ENCODE assay signal across 17 cellular contexts in genomic region chr18:11827963-11828362, GRCh38. TPM values are rescaled to one million over a fixed set of nuclear protein-coding genes. Genes with fewer than 3 reads are reported as not detected.
DNase-seq lines count a peak whose midpoint lies in the region; ATAC-seq, FAIRE-seq and TF ChIP-seq lines count a peak whose summit lies in the region.
"Had no signal": no experiment of that assay in that cellular context is flagged by ENCODE, and none has a peak within 500 bp of the region (broad histone marks: within the 10 kb centered on the region; RNA-seq: fewer than 3 reads in every experiment).

No MANE protein-coding gene starts in this region.

- in situ Hi-C loops in GM12878 (cut with MboI): no loop called here

- intact Hi-C loops in GM12878 (cut with micrococcal nuclease; ENCODE audit: unreplicated experiment): no loop called here

- POLR2A ChIA-PET in GM12878 (lab: Charles Lee): interaction anchor here (0.7 kb wide), 1 partner anchor 1351 kb away, joined by 3 read pairs; no protein-coding TSS in a partner anchor

- H3K27me3 ChIP-seq in BLaER1: no peaks in the 10 kb centered on the region
- H3K27me3 ChIP-seq in BLaER1 treated with 17β-estradiol and CSF1 and Interleukin-3, amounts not matched to agents 10 nM and 100 nM: no peaks in the 10 kb centered on the region
- no peaks in the 10 kb centered on the region for H3K27me3 ChIP-seq in GM12878 (replicated peaks in 1 of 2; ENCODE audit: control insufficient read depth in 2 of 2, insufficient read depth in 2 of 2, low read length in 1 of 2)
- no peaks in the 10 kb centered on the region for H3K27me3 ChIP-seq in mesendoderm (ENCODE audit: insufficient read depth, low read length, poor library complexity)
- no peaks in the 10 kb centered on the region for H3K27me3 ChIP-seq in right atrium auricular region

- H3K36me3 ChIP-seq in BLaER1 (no peaks in the 10 kb centered on the region), GM12878 (ENCODE audit: control insufficient read depth in 2 of 2, insufficient read depth in 2 of 2, low read length in 1 of 2) (no peaks in the 10 kb centered on the region), mesendoderm (ENCODE audit: control insufficient read depth, insufficient read depth, low read length) (no peaks in the 10 kb centered on the region), right atrium auricular region (no peaks in the 10 kb centered on the region)
- no peaks in the 10 kb centered on the region for H3K36me3 ChIP-seq in BLaER1 treated with 17β-estradiol and CSF1 and Interleukin-3, amounts not matched to agents 10 nM and 100 nM

- ATAC-seq in GM12878: peak; percentile 27
- ATAC-seq: HCT116 had no signal

- no peak overlapping the region for H2AFZ ChIP-seq in GM12878 (ENCODE audit: control insufficient read depth, low read depth, low read length)
- H2AFZ ChIP-seq: GM23248 had no signal

- peaks cover 2% of the 10 kb centered on the region for H3K79me1 ChIP-seq in mesendoderm (ENCODE audit: low read length)

- no peak for TF ChIP-seq EP300 in GM12878 (IDR thresholded peaks at IDR 0.05; ENCODE audit: borderline replicate concordance in 1 of 2, control insufficient read depth in 1 of 2, low read depth in 2 of 2, low read length in 2 of 2)

- TF ChIP-seq CTCF in GM12878 (IDR thresholded peaks at IDR 0.05 in 2 of 3, conservative IDR thresholded peaks at IDR 0.05 in 1 of 3; ENCODE audit: control insufficient read depth in 2 of 3, extremely low read depth in 1 of 3, insufficient read depth in 1 of 3, low read depth in 3 of 3, low read length in 3 of 3): no peak
- no peak for TF ChIP-seq CTCF in right atrium auricular region (IDR thresholded peaks at IDR 0.05)

- H3K56ac ChIP-seq in mesendoderm (ENCODE audit: low read length): no peak overlapping the region

- no peak overlapping the region for H4K8ac ChIP-seq in mesendoderm (ENCODE audit: low read depth, low read length)

- H4K20me1 ChIP-seq in BLaER1 (no peaks in the 10 kb centered on the region), GM12878 (ENCODE audit: control insufficient read depth, insufficient read depth) (no peaks in the 10 kb centered on the region)
- no peaks in the 10 kb centered on the region for H4K20me1 ChIP-seq in BLaER1 treated with 17β-estradiol and CSF1 and Interleukin-3, amounts not matched to agents 10 nM and 100 nM

- whole genome bisulfite sequencing in GM12878 (ENCODE audit: insufficient coverage, insufficient replicate concordance, low lambda C conversion rate, missing lambda C conversion rate): 68% methylated on average over 4 of the region's 4 CpGs
- WGBS in mesendoderm (ENCODE audit: extremely low coverage, insufficient coverage, low lambda C conversion rate): no CpG with 5 or more reads among the region's 4 CpGs

- H3K18ac ChIP-seq in mesendoderm (ENCODE audit: low read length): peak overlapping the region; percentile 43

- peak overlapping the region; percentile 32 for H2BK120ac ChIP-seq in mesendoderm (ENCODE audit: low read depth, low read length)

- no peaks in the 10 kb centered on the region for H3K79me2 ChIP-seq in GM12878 (ENCODE audit: control insufficient read depth, insufficient read depth, low read length)
- no peaks in the 10 kb centered on the region for H3K79me2 ChIP-seq in mesendoderm (ENCODE audit: control insufficient read depth, insufficient read depth, low read length)

- H3K9me3 ChIP-seq in BLaER1 (no peaks in the 10 kb centered on the region), GM12878 (replicated peaks; ENCODE audit: control insufficient read depth, insufficient read depth, low read length) (no peaks in the 10 kb centered on the region), right atrium auricular region (no peaks in the 10 kb centered on the region)
- H3K9me3 ChIP-seq in BLaER1 treated with 17β-estradiol and CSF1 and Interleukin-3, amounts not matched to agents 10 nM and 100 nM (replicated peaks in 1 of 11): no peaks in the 10 kb centered on the region

- no TSS peak for BruUV-seq in GM12878 (replicated peaks; lab: Mats Ljungman, UMichigan)

- H3K4me1 ChIP-seq in BLaER1 (peaks cover 23% of the 10 kb centered on the region), GM12878 (ENCODE audit: control insufficient read depth, insufficient read depth, low read length) (no peaks in the 10 kb centered on the region), mesendoderm (ENCODE audit: control insufficient read depth, low read depth, low read length) (peaks cover 5% of the 10 kb centered on the region), right atrium auricular region (no peaks in the 10 kb centered on the region)
- H3K4me1 ChIP-seq in BLaER1 treated with 17β-estradiol and CSF1 and Interleukin-3, amounts not matched to agents 10 nM and 100 nM: peaks cover 0 to 22% (median 6%) of the 10 kb centered on the region in 10 experiments; a peak in 9 of 20 replicates

- CTCF ChIA-PET in GM12878 (lab: Yijun Ruan, JAX): interaction anchor here (0.6 to 1.1 kb wide), 2 partner anchors 21 to 42 kb away, joined by 3 read pairs; no protein-coding TSS in a partner anchor

- no peak overlapping the region for H4K5ac ChIP-seq in mesendoderm (ENCODE audit: low read length)

- TF ChIP-seq RAD21 in GM12878 (IDR thresholded peaks at IDR 0.05; ENCODE audit: insufficient read depth, low read depth, low read length): no peak

- H3K4me2 ChIP-seq in BLaER1 (peak overlapping the region; percentile 59), GM12878 (ENCODE audit: control insufficient read depth, insufficient read depth) (no peak overlapping the region), mesendoderm (ENCODE audit: low read length) (no peak overlapping the region)
- H3K4me2 ChIP-seq in BLaER1 treated with 17β-estradiol and CSF1 and Interleukin-3, amounts not matched to agents 10 nM and 100 nM: peak overlapping the region; percentile 12 to 71 (median 61)

- FAIRE-seq in GM12878 (lab: Jason Lieb, UNC): no peak
- FAIRE-seq: G401.6, GM19239 had no signal

- no peak overlapping the region for H2AK5ac ChIP-seq in mesendoderm (ENCODE audit: low read length)

- H3K4me3 ChIP-seq in BLaER1 (peak overlapping the region; percentile 47), GM12878 (no peak overlapping the region), mesendoderm (ENCODE audit: low read length) (no peak overlapping the region), right atrium auricular region (no peak overlapping the region)
- H3K4me3 ChIP-seq in BLaER1 treated with 17β-estradiol and CSF1 and Interleukin-3, amounts not matched to agents 10 nM and 100 nM: peak overlapping the region; percentile 35 to 61 (median 48); a peak in 16 of 20 replicates
- H3K4me3 ChIP-seq: GM23248 had no signal

- RAD21 ChIA-PET in GM12878 (lab: Charles Lee; ENCODE audit: unreplicated experiment): no interaction called here

- no peak overlapping the region for H2BK15ac ChIP-seq in mesendoderm (replicated peaks; ENCODE audit: low read depth)

- no peak overlapping the region for H3K27ac ChIP-seq in BLaER1
- no peak overlapping the region; a peak in 1 of 22 replicates for H3K27ac ChIP-seq in BLaER1 treated with 17β-estradiol and CSF1 and Interleukin-3, amounts not matched to agents 10 nM and 100 nM
- H3K27ac ChIP-seq in GM12878 (ENCODE audit: control insufficient read depth, insufficient read depth): no peak overlapping the region
- no peak overlapping the region for H3K27ac ChIP-seq in mesendoderm (ENCODE audit: low read depth, low read length)
- no peak overlapping the region for H3K27ac ChIP-seq in right atrium auricular region
- H3K27ac ChIP-seq: GM23248 had no signal

- H3K23ac ChIP-seq in mesendoderm (ENCODE audit: low read length): no peak overlapping the region

- no peak overlapping the region for H3K9ac ChIP-seq in BLaER1
- peak overlapping the region in 6 of 11 experiments; percentile 2 to 60 (median 44); a peak in 6 of 22 replicates for H3K9ac ChIP-seq in BLaER1 treated with 17β-estradiol and CSF1 and Interleukin-3, amounts not matched to agents 10 nM and 100 nM
- H3K9ac ChIP-seq in GM12878 (ENCODE audit: control insufficient read depth, insufficient read depth, low read length): no peak overlapping the region
- H3K9ac ChIP-seq in mesendoderm (ENCODE audit: low read length): no peak overlapping the region
- H3K9ac ChIP-seq: GM23248 had no signal

- no peak for TF ChIP-seq POLR2A in GM12878 (IDR thresholded peaks at IDR 0.05; ENCODE audit: low read depth, low read length)

- H3K4ac ChIP-seq in mesendoderm (ENCODE audit: low read depth, low read length): no peak overlapping the region

- SMC1A ChIA-PET in GM12878 (lab: Charles Lee; ENCODE audit: uncharacterized antibody, unreplicated experiment): interaction anchor here (1.1 kb wide), 1 partner anchor 18 kb away, joined by 4 read pairs; no protein-coding TSS in a partner anchor

- H2BK5ac ChIP-seq in mesendoderm (ENCODE audit: low read length): no peak overlapping the region

- DNase-seq in GM12878 (ENCODE audit: low read depth, low spot score) (no peak), mesendoderm (no peak), right atrium auricular region (ENCODE audit: low spot score) (no peak), COR-L47 (lab: John Stamatoyannopoulos, UW) (no peak), hepatic stellate cell (ENCODE audit: low spot score) (no peak)
- DNase-seq: Calu3; CD4-positive, alpha-beta T cell; CD8-positive, alpha-beta memory T cell; DMS53; DMS79 treated with DMSO at 0.1 percent for 48 hours; GM23248; H9 had no signal

TF ChIP-seq in GM12878, 131 proteins besides CTCF, POLR2A, EP300 and RAD21:
- TF ChIP-seq CBFB (IDR thresholded peaks at IDR 0.05; ENCODE audit: low read depth): no peak
- TF ChIP-seq BACH1 (IDR thresholded peaks at IDR 0.05; ENCODE audit: borderline replicate concordance): no peak

RNA-seq across cellular contexts. Expression of gene CHMP1B, which starts 23.2 kb away (rescaled TPM):
- 23.6 and 24.0 TPM in 2 replicates for total RNA-seq in GM12878 (2013; cell fraction: nucleolus; rRNA removed)
- 17.8 and 21.1 TPM in 2 replicates for total RNA-seq in GM12878 (2014; rRNA removed)
- total RNA-seq in GM12878 (2014; rRNA removed; fragmentation: Illumina TruSeq; extraction: Trizol): 19.0 and 19.9 TPM in 2 replicates
- 14.4 and 15.1 TPM in 2 replicates for total RNA-seq in GM12878 (2021)
- polyA plus RNA-seq in GM12878 (2011; ENCODE audit: low read depth): 10.6 TPM
- 20.4 and 25.7 TPM in 2 replicates for polyA plus RNA-seq in GM12878 (2011; rRNA removed)
- polyA plus RNA-seq in GM12878 (2011; cell fraction: cytosol; rRNA removed): 17.4 and 20.5 TPM in 2 replicates
- 10.6 and 13.5 TPM in 2 replicates for polyA plus RNA-seq in GM12878 (2011; cell fraction: nucleus; rRNA removed)
- 15.8 and 16.9 TPM in 2 replicates for polyA plus RNA-seq in GM12878 (2012)
- polyA plus RNA-seq in GM12878 (2014; fragmentation: Illumina TruSeq; extraction: Trizol): 15.4 and 18.1 TPM in 2 replicates
- polyA plus RNA-seq in GM12878 (2014; fragmentation: Nextera tagmentation; extraction: Ambion mirVana): 10 to 100 TPM in 1 of 2 experiments, 1 to 10 TPM in 1; 8.5 to 12.1 TPM
- polyA plus RNA-seq in GM12878 (2014; rRNA removed): 17.4 and 20.1 TPM in 2 replicates
- polyA plus RNA-seq in GM12878 (2016; fragmentation: Nextera tagmentation; extraction: Ambion mirVana): 10 to 100 TPM; 22.0 to 24.0 TPM
- 13.7 and 15.6 TPM in 2 replicates for polyA minus RNA-seq in GM12878 (2011; rRNA and poly(A)+ RNA removed)
- polyA minus RNA-seq in GM12878 (2011; cell fraction: cytosol; rRNA and poly(A)+ RNA removed): 6.0 and 9.0 TPM in 2 replicates
- 8.1 and 9.9 TPM in 2 replicates for polyA minus RNA-seq in GM12878 (2011; cell fraction: nucleus; rRNA and poly(A)+ RNA removed)
- 35.3 TPM for polyA plus RNA-seq in mesendoderm (2013, experiment 1 of 2)
- polyA plus RNA-seq in mesendoderm (2013, experiment 2 of 2): 36.3 TPM
- 10 to 100 TPM; 30.5 to 38.2 TPM for total RNA-seq in right atrium auricular region

Comparison
In these comparisons a context has a peak if more than half of its experiments do, and no peak if none do; other contexts are left out.
1. H3K9ac ChIP-seq: peak in BLaER1 treated with 17β-estradiol and CSF1 and Interleukin-3, amounts not matched to agents 10 nM and 100 nM (6 of 11); none in BLaER1 (single experiment), GM12878 (single experiment) and mesendoderm (single experiment).
2. H3K4me2 ChIP-seq: peak in BLaER1 (single experiment) and BLaER1 treated with 17β-estradiol and CSF1 and Interleukin-3, amounts not matched to agents 10 nM and 100 nM (11 of 11); none in GM12878 (single experiment) and mesendoderm (single experiment).
3. H3K4me3 ChIP-seq: peak in BLaER1 (single experiment) and BLaER1 treated with 17β-estradiol and CSF1 and Interleukin-3, amounts not matched to agents 10 nM and 100 nM (10 of 10); none in GM12878 (single experiment), mesendoderm (single experiment) and right atrium auricular region (0 of 2).